ENCODE assay signal across 8 cellular contexts in genomic region chr9:130128782-130129424, GRCh38. TPM values are rescaled to one million over a fixed set of nuclear protein-coding genes. Genes with fewer than 3 reads are reported as not detected.
DNase-seq lines count a peak whose midpoint lies in the region; ATAC-seq and TF ChIP-seq lines count a peak whose summit lies in the region.

No MANE protein-coding gene starts in this region.

- DNase-seq in DND-41 (peak; percentile 32), GM23338 (ENCODE audit: low spot score) (no peak), NOMO-1 treated with dmso at 0.1 percent for 144 hours (lab: John Stamatoyannopoulos, UW; ENCODE audit: unreplicated experiment) (peak; percentile 74), foreskin keratinocyte (peak; percentile 55 to 71), NCI-H2171 treated with DMSO at 0.1 percent for 48 hours (lab: John Stamatoyannopoulos, UW) (no peak), NCI-H774 (lab: John Stamatoyannopoulos, UW) (no peak)
- peak; percentile 55 for DNase-seq in activated T-cell treated with anti-CD3 and anti-CD28 coated beads, Interleukin-2, amount 50 U/mL, for 4 hours

- peaks cover 17% of the 10 kb centered on the region for H3K36me3 Mint-ChIP-seq in GM23338 (ENCODE audit: low read depth)
- peaks cover 33% of the 10 kb centered on the region for H3K36me3 Mint-ChIP-seq in activated T-cell treated with anti-CD3 and anti-CD28 coated beads, Interleukin-2, amount 50 U/mL, for 4 hours (ENCODE audit: insufficient read depth)

- peaks cover 41% of the 10 kb centered on the region for H3K36me3 ChIP-seq in DND-41 (ENCODE audit: insufficient read depth, low read length)
- H3K36me3 ChIP-seq in GM23338 (ENCODE audit: insufficient read depth) = peaks cover 10% of the 10 kb centered on the region; the same call in 1 of the 2 replicates
- peaks cover 20% of the 10 kb centered on the region for H3K36me3 ChIP-seq in rectal smooth muscle tissue (ENCODE audit: control insufficient read depth, insufficient read depth, low read length)

- peak overlapping the region in 1 of 2 experiments; percentile 18; a peak in 1 of 4 replicates for H3K4me3 ChIP-seq in DND-41 (ENCODE audit: low read depth in 1 of 2, low read length in 2 of 2)
- no peak overlapping the region for H3K4me3 ChIP-seq in GM23338
- H3K4me3 ChIP-seq in rectal smooth muscle tissue (ENCODE audit: low read length) = no peak overlapping the region

- no peaks in the 10 kb centered on the region for H3K27me3 ChIP-seq in DND-41 (ENCODE audit: insufficient read depth, low read length, poor library complexity)
- H3K27me3 ChIP-seq in GM23338 (ENCODE audit: insufficient read depth) = no peaks in the 10 kb centered on the region
- H3K27me3 ChIP-seq in foreskin keratinocyte = no peaks in the 10 kb centered on the region
- H3K27me3 ChIP-seq in rectal smooth muscle tissue (ENCODE audit: control insufficient read depth, insufficient read depth, low read length) = no peaks in the 10 kb centered on the region

- H3K4me1 ChIP-seq in DND-41 (ENCODE audit: insufficient read depth, low read length) (peaks cover 40% of the 10 kb centered on the region), GM23338 (ENCODE audit: insufficient read depth) (no peaks in the 10 kb centered on the region), foreskin keratinocyte (peaks cover 24% of the 10 kb centered on the region), rectal smooth muscle tissue (ENCODE audit: control insufficient read depth, insufficient read depth, low read length) (peaks cover 10% of the 10 kb centered on the region)

- H2AFZ ChIP-seq in DND-41 (ENCODE audit: low read depth, low read length) (no peak overlapping the region; the same call in 1 of the 2 replicates), GM23338 (no peak overlapping the region)

- H4K20me1 ChIP-seq in DND-41 (ENCODE audit: insufficient read depth, low read length) (no peaks in the 10 kb centered on the region), GM23338 (replicated peaks; ENCODE audit: insufficient read depth) (no peaks in the 10 kb centered on the region)

- 0 out of 2 replicates have a peak, but pooled peaks cover 5% of the 10 kb centered on the region for H3F3A ChIP-seq in GM23338 (replicated peaks; ENCODE audit: low read depth)

- H3K9me3 ChIP-seq in DND-41 (ENCODE audit: insufficient read depth, low read length, severe bottlenecking) = no peaks in the 10 kb centered on the region

- H3K9me3 Mint-ChIP-seq in GM23338 = no peaks in the 10 kb centered on the region
- H3K9me3 Mint-ChIP-seq in activated T-cell treated with anti-CD3 and anti-CD28 coated beads, Interleukin-2, amount 50 U/mL, for 4 hours = no peaks in the 10 kb centered on the region

- peak; percentile 21; the same call in 2 of the 3 replicates for ATAC-seq in DND-41 (ENCODE audit: insufficient read depth, low read depth)
- no peak for ATAC-seq in GM23338
- peak; percentile 84 to 86 for ATAC-seq in activated T-cell treated with anti-CD3 and anti-CD28 coated beads, Interleukin-2, amount 50 U/mL, for 4 hours
- ATAC-seq in foreskin keratinocyte = peak; percentile 55

- H3K9me2 ChIP-seq in GM23338 (ENCODE audit: insufficient read depth) = no peaks in the 10 kb centered on the region

- peaks cover 5% of the 10 kb centered on the region for H3K27me3 Mint-ChIP-seq in GM23338 (ENCODE audit: insufficient read depth, low read depth, poor library complexity)
- H3K27me3 Mint-ChIP-seq in activated T-cell treated with anti-CD3 and anti-CD28 coated beads, Interleukin-2, amount 50 U/mL, for 4 hours (ENCODE audit: low read depth) = no peaks in the 10 kb centered on the region

- H3K27ac ChIP-seq in DND-41 (ENCODE audit: low read length) = peak overlapping the region; percentile 89
- 0 out of 2 replicates have a peak overlapping the region, but pooled peaks have one; percentile 26 for H3K27ac ChIP-seq in GM23338 (ENCODE audit: low read depth)
- H3K27ac ChIP-seq in foreskin keratinocyte = peak overlapping the region; percentile 50
- peak overlapping the region; percentile 75 for H3K27ac ChIP-seq in rectal smooth muscle tissue (ENCODE audit: low read depth, low read length)

- H3K79me2 ChIP-seq in DND-41 (ENCODE audit: insufficient read depth, low read length) (no peaks in the 10 kb centered on the region), GM23338 (replicated peaks; ENCODE audit: insufficient read depth) (no peaks in the 10 kb centered on the region)

- no peak overlapping the region; the same call in 1 of the 2 replicates for H3K27ac Mint-ChIP-seq in GM23338

- H3K4me2 ChIP-seq in DND-41 (ENCODE audit: insufficient read depth, low read length) = peak overlapping the region; percentile 52
- H3K4me2 ChIP-seq in GM23338 = no peak overlapping the region

- H3K9ac ChIP-seq in DND-41 (ENCODE audit: low read depth, low read length) (peak overlapping the region; percentile 45), rectal smooth muscle tissue (ENCODE audit: low read length) (no peak overlapping the region)

- H3K4me1 Mint-ChIP-seq in GM23338 = peaks cover 10% of the 10 kb centered on the region
- H3K4me1 Mint-ChIP-seq in activated T-cell treated with anti-CD3 and anti-CD28 coated beads, Interleukin-2, amount 50 U/mL, for 4 hours (ENCODE audit: low read depth) = peaks cover 62% of the 10 kb centered on the region

- no peak overlapping the region for H3K4me3 Mint-ChIP-seq in GM23338
- H3K4me3 Mint-ChIP-seq in activated T-cell treated with anti-CD3 and anti-CD28 coated beads, Interleukin-2, amount 50 U/mL, for 4 hours = peak overlapping the region; percentile 83

- TF ChIP-seq CTCF in DND-41 (IDR thresholded peaks at IDR 0.05; ENCODE audit: borderline replicate concordance, extremely low read depth, low read length, poor library complexity, severe bottlenecking) (no peak), GM23338 (conservative IDR thresholded peaks at IDR 0.05; ENCODE audit: low read depth in 2 of 2) (no peak), foreskin keratinocyte (conservative IDR thresholded peaks at IDR 0.05) (no peak)

TF ChIP-seq in GM23338, 12 proteins besides CTCF, POLR2A, EP300 and RAD21 (continues in another document):
- TF ChIP-seq ZNF114 (CRISPR knock-in tag; IDR thresholded peaks at IDR 0.05) (no peak), ETS1 (IDR thresholded peaks at IDR 0.05) (no peak), ZNF331 (CRISPR knock-in tag; IDR thresholded peaks at IDR 0.05; ENCODE audit: low read depth) (no peak), JUNB (IDR thresholded peaks at IDR 0.05; ENCODE audit: unreplicated experiment) (no peak), EZH2 (IDR thresholded peaks at IDR 0.05; ENCODE audit: low read depth, unreplicated experiment) (no peak), EZH2phosphoT487 (IDR thresholded peaks at IDR 0.05; ENCODE audit: unreplicated experiment) (no peak), CREB1 (CRISPR knock-in tag; IDR thresholded peaks at IDR 0.05; ENCODE audit: low read depth) (no peak)

RNA-seq across cellular contexts. Expression of gene NCS1, which starts 43.3 kb away (rescaled TPM):
- total RNA-seq in GM23338 (2014; rRNA removed; shearing (Covaris generic)) = 28.8 and 34.3 TPM in 2 replicates
- polyA plus RNA-seq in GM23338 (2016; fragmentation: Nextera tagmentation; extraction: Ambion mirVana) (8.2 and 10.3 TPM in 2 replicates), foreskin keratinocyte (36.2 and 39.1 TPM in 2 replicates)
- 10 to 100 TPM; 23.8 to 27.5 (median 24.1) TPM for total RNA-seq in activated T-cell treated with anti-CD3 and anti-CD28 coated beads, Interleukin-2, amount 50 U/mL, for 4 hours
- total RNA-seq in foreskin keratinocyte = 44.0 and 44.7 TPM in 2 replicates

Comparison
In these comparisons a context has a peak if more than half of its experiments do, and no peak if none do; other contexts are left out.
1. DNase-seq: peak in DND-41 (single experiment), NOMO-1 treated with dmso at 0.1 percent for 144 hours (single experiment), activated T-cell treated with anti-CD3 and anti-CD28 coated beads, Interleukin-2, amount 50 U/mL, for 4 hours (single experiment) and foreskin keratinocyte (2 of 2); none in GM23338 (single experiment), NCI-H2171 treated with DMSO at 0.1 percent for 48 hours (single experiment) and NCI-H774 (single experiment).
2. H3K27ac ChIP-seq: peak in every context shown above with its lines; median percentile 89 in DND-41; 75 in rectal smooth muscle tissue; 50 in foreskin keratinocyte; 26 in GM23338.